ENCODE assay signal across 19 cellular contexts in the genomic region with DNA sequence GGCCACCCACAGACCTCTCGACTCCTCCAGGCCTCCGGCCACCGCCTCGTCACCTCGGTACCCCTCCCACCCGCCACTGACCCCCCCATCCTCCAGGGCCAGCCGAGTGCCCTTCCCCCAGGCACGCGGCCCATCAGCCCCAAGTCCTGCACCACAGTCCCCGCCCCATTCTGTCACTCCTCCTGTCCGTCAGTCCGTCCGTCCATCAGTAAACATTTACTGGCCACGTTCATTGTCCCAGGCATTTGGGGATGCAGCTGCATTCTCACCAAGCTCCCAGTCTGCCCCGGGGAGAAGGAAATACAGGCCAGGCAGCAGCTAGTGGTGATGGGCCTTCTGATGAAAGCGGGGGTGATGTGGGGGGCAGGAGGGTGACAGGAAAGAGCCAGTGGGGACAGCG. TPM values are rescaled to one million over a fixed set of nuclear protein-coding genes. Genes with fewer than 3 reads are reported as not detected.
DNase-seq lines count a peak whose midpoint lies in the region; TF ChIP-seq lines count a peak whose summit lies in the region.
"Had no signal": no experiment of that assay in that cellular context is flagged by ENCODE, and none has a peak within 500 bp of the region (broad histone marks: within the 10 kb centered on the region; RNA-seq: fewer than 3 reads in every experiment).

No MANE protein-coding gene starts in this region.

- H3K9me3 Mint-ChIP-seq in brain: no peaks in the 10 kb centered on the region
- H3K9me3 Mint-ChIP-seq: CD4-positive, alpha-beta T cell; GM23338; H9; IgD-negative memory B cell had no signal

- peaks cover 22% of the 10 kb centered on the region for H3K4me1 Mint-ChIP-seq in brain
- H3K4me1 Mint-ChIP-seq: IgD-negative memory B cell had no signal

- H3K4ac ChIP-seq in neuronal stem cell (ENCODE audit: low read length): no peak overlapping the region

- H4K8ac ChIP-seq in neuronal stem cell (ENCODE audit: low read depth, low read length): no peak overlapping the region

- H2AK5ac ChIP-seq in neuronal stem cell (ENCODE audit: low read depth, low read length): peak overlapping the region; percentile 91

- H3K4me3 ChIP-seq in NT2/D1 (ENCODE audit: insufficient read length, low read depth) (no peak overlapping the region), neuronal stem cell (ENCODE audit: low read length in 2 of 2) (no peak overlapping the region)
- H3K4me3 ChIP-seq: GM23338 had no signal

- in situ Hi-C loops in KBM-7 (cut with MboI; ENCODE audit: low pct_unique_long_range_greater_than_20kb, low sequenced_read_pairs): no loop called here

- H3K27me3 ChIP-seq in NT2/D1 (ENCODE audit: insufficient read depth, insufficient read length) (peaks cover 5% of the 10 kb centered on the region), neuronal stem cell (ENCODE audit: control insufficient read depth in 3 of 3, insufficient read depth in 3 of 3, low read depth in 1 of 3, low read length in 3 of 3) (peaks cover 0 to 17% (median 5%) of the 10 kb centered on the region in 3 experiments)

- H2BK5ac ChIP-seq in neuronal stem cell (ENCODE audit: low read length): no peak overlapping the region

- peak overlapping the region in 3 of 5 experiments; percentile 57 to 75 (median 60) for H3K27ac Mint-ChIP-seq in brain
- H3K27ac Mint-ChIP-seq: CD4-positive, alpha-beta T cell; GM23338; IgD-negative memory B cell had no signal

- no peak overlapping the region for H2BK120ac ChIP-seq in neuronal stem cell (ENCODE audit: low read depth, low read length)

- H3K27me3 Mint-ChIP-seq in brain: no peaks in the 10 kb centered on the region

- peaks cover 2% of the 10 kb centered on the region for H3K79me1 ChIP-seq in neuronal stem cell (ENCODE audit: low read depth, low read length)

- H3K36me3 Mint-ChIP-seq in brain: no peaks in the 10 kb centered on the region
- H3K36me3 Mint-ChIP-seq: IgD-negative memory B cell had no signal

- H3K4me2 ChIP-seq in neuronal stem cell (ENCODE audit: insufficient read depth, low read length, poor library complexity, severe bottlenecking): no peak overlapping the region
- H3K4me2 ChIP-seq: GM23338 had no signal

- DNase-seq in DMS53 (lab: John Stamatoyannopoulos, UW) (peak; percentile 57), DMS53 treated with DMSO at 0.1 percent for 48 hours (lab: John Stamatoyannopoulos, UW; ENCODE audit: unreplicated experiment) (no peak), NT2/D1 (ENCODE audit: low read depth, low spot score) (no peak), neuronal stem cell (ENCODE audit: low spot score) (no peak), KBM-7 (no peak), dermis blood vessel endothelial cell (no peak), NCI-H1417 (lab: John Stamatoyannopoulos, UW) (no peak)
- DNase-seq: AML-193; C1 segment of cervical spinal cord; Calu3; CD4-positive, alpha-beta T cell; DMS 273 treated with DMSO at 0.1 percent for 48 hours; DMS79 treated with DMSO at 0.1 percent for 48 hours; EL; H9 had no signal

- H3K9ac ChIP-seq in NT2/D1 (ENCODE audit: insufficient read length, low read depth) (peak overlapping the region; percentile 3), neuronal stem cell (ENCODE audit: low read depth, low read length, poor library complexity) (no peak overlapping the region)

- no peak overlapping the region for H2BK12ac ChIP-seq in neuronal stem cell (ENCODE audit: low read length)

- no peak overlapping the region for H3K18ac ChIP-seq in neuronal stem cell (ENCODE audit: low read length)

- no peak overlapping the region for H3K4me3 Mint-ChIP-seq in brain
- H3K4me3 Mint-ChIP-seq: CD4-positive, alpha-beta T cell; GM23338; H9; IgD-negative memory B cell had no signal

- no peak overlapping the region for H3K27ac ChIP-seq in neuronal stem cell (replicated peaks; ENCODE audit: low read length)
- H3K27ac ChIP-seq: 22Rv1 had no signal

- H2BK15ac ChIP-seq in neuronal stem cell (ENCODE audit: low read length): peak overlapping the region; percentile 97

- WGBS in neuronal stem cell (ENCODE audit: extremely low coverage in 2 of 2, insufficient read length in 2 of 2, insufficient replicate concordance in 1 of 2), 2 donors: no CpG with 5 or more reads among the region's 17 CpGs

- no peak for TF ChIP-seq CTCF in brain (conservative IDR thresholded peaks at IDR 0.05)

- H3K9me3 ChIP-seq in NT2/D1 (ENCODE audit: insufficient read depth, low read length) (no peaks in the 10 kb centered on the region), neuronal stem cell (replicated peaks in 1 of 2; ENCODE audit: control insufficient read depth in 2 of 2, insufficient read depth in 1 of 2, low read depth in 1 of 2, low read length in 2 of 2) (no peaks in the 10 kb centered on the region)

- peak overlapping the region; percentile 2 for H3K23ac ChIP-seq in neuronal stem cell (ENCODE audit: low read depth, low read length, poor library complexity)

- peaks cover 47% of the 10 kb centered on the region for H3K4me1 ChIP-seq in NT2/D1 (ENCODE audit: insufficient read depth, insufficient read length)
- peaks cover 21 to 45% of the 10 kb centered on the region in 2 donors for H3K4me1 ChIP-seq in neuronal stem cell (ENCODE audit: control insufficient read depth in 2 of 2, insufficient read depth in 1 of 2, low read depth in 1 of 2, low read length in 2 of 2)

- H3K14ac ChIP-seq in neuronal stem cell (ENCODE audit: low read length): peak overlapping the region; percentile 25

- H4K91ac ChIP-seq in neuronal stem cell (ENCODE audit: low read depth, low read length, poor library complexity): no peak overlapping the region

- H2AFZ ChIP-seq in neuronal stem cell (ENCODE audit: low read length): peak overlapping the region; percentile 5
- H2AFZ ChIP-seq: GM23338 had no signal

- H3K36me3 ChIP-seq in NT2/D1 (ENCODE audit: insufficient read depth, insufficient read length, low read length): no peaks in the 10 kb centered on the region
- H3K36me3 ChIP-seq in neuronal stem cell (replicated peaks in 1 of 2; ENCODE audit: control insufficient read depth in 2 of 2, insufficient read depth in 2 of 2, low read length in 2 of 2): no peaks in the 10 kb centered on the region

RNA-seq across cellular contexts. Expression of a gene that starts 35.3 kb away (rescaled TPM):
- 28.4 TPM for polyA plus RNA-seq in brain (ENCODE audit: insufficient read depth, low read depth, low replicate concordance)
- polyA plus RNA-seq in neuronal stem cell (2013, experiment 1 of 2): 7.2 TPM
- 7.6 TPM for polyA plus RNA-seq in neuronal stem cell (2013, experiment 2 of 2)
- 1.1 and 1.4 TPM in 2 replicates for total RNA-seq in dermis blood vessel endothelial cell

RNA-seq across cellular contexts. Expression of a gene that starts 36.5 kb away (rescaled TPM):
- 85.1 TPM for polyA plus RNA-seq in brain (ENCODE audit: insufficient read depth, low read depth, low replicate concordance)
- polyA plus RNA-seq in neuronal stem cell (2013, experiment 1 of 2): 110 TPM
- 108 TPM for polyA plus RNA-seq in neuronal stem cell (2013, experiment 2 of 2)
- total RNA-seq in dermis blood vessel endothelial cell: 13.4 and 34.2 TPM in 2 replicates

RNA-seq across cellular contexts. Expression of a gene that starts 36.7 kb away (rescaled TPM):
- 45.5 TPM for polyA plus RNA-seq in brain (ENCODE audit: insufficient read depth, low read depth, low replicate concordance)
- 28.3 TPM for polyA plus RNA-seq in neuronal stem cell (2013, experiment 1 of 2)
- 26.4 TPM for polyA plus RNA-seq in neuronal stem cell (2013, experiment 2 of 2)
- total RNA-seq in dermis blood vessel endothelial cell: 34.7 and 44.8 TPM in 2 replicates

RNA-seq across cellular contexts. Expression of a gene that starts 45.7 kb away (rescaled TPM):
- polyA plus RNA-seq in brain (ENCODE audit: insufficient read depth, low read depth, low replicate concordance): 84.2 TPM
- 44.6 TPM for polyA plus RNA-seq in neuronal stem cell (2013, experiment 1 of 2)
- polyA plus RNA-seq in neuronal stem cell (2013, experiment 2 of 2): 44.5 TPM
- total RNA-seq in dermis blood vessel endothelial cell: 61.5 and 62.8 TPM in 2 replicates
